ENCODE assay signal across 16 cellular contexts in genomic region chr3:134471521-134472193, GRCh38. TPM values are rescaled to one million over a fixed set of nuclear protein-coding genes. Genes with fewer than 3 reads are reported as not detected.
A peak's percentile ranks its signal among the peaks of the same experiment; 100 is the strongest.
DNase-seq lines count a peak whose midpoint lies in the region; ATAC-seq and TF ChIP-seq lines count a peak whose summit lies in the region.
"Had no signal": no experiment of that assay in that cellular context is flagged by ENCODE, and none has a peak within 500 bp of the region (broad histone marks: within the 10 kb centered on the region; RNA-seq: fewer than 3 reads in every experiment).

No MANE protein-coding gene starts in this region.

- TF ChIP-seq CTCF in PC-3 (conservative IDR thresholded peaks at IDR 0.05; ENCODE audit: low read depth, low read length), result no peak
- TF ChIP-seq CTCF in epithelial cell of esophagus (IDR thresholded peaks at IDR 0.05; ENCODE audit: insufficient read depth, low read depth, low read length, missing control alignments), result no peak
- no peak for TF ChIP-seq CTCF in vagina (IDR thresholded peaks at IDR 0.05)

- BruUV-seq in PC-3 (replicated peaks; lab: Mats Ljungman, UMichigan), result TSS peak; percentile 78

- no peak for TF ChIP-seq POLR2A in vagina (IDR thresholded peaks at IDR 0.05)

- H3K27ac Mint-ChIP-seq in activated naive CD8-positive, alpha-beta T cell treated with anti-CD3 and anti-CD28 coated beads, Interleukin-2, amount 50 U/mL, for 24 hours, result no peak overlapping the region
- H3K27ac Mint-ChIP-seq: activated CD4-positive, alpha-beta T cell treated with anti-CD3 and anti-CD28 coated beads for 36 hours had no signal

- no peak overlapping the region for H3K4ac ChIP-seq in neuronal stem cell (ENCODE audit: low read length)

- H3K36me3 ChIP-seq in PC-3 (ENCODE audit: low read depth, low read length), result no peaks in the 10 kb centered on the region
- H3K36me3 ChIP-seq in neuronal stem cell (replicated peaks in 1 of 2; ENCODE audit: control insufficient read depth in 2 of 2, insufficient read depth in 2 of 2, low read length in 2 of 2), result peaks cover 5 to 15% of the 10 kb centered on the region in 2 donors
- no peaks in the 10 kb centered on the region for H3K36me3 ChIP-seq in vagina
- H3K36me3 ChIP-seq: pancreas had no signal

- H3K18ac ChIP-seq in neuronal stem cell (ENCODE audit: low read length), result no peak overlapping the region

- H3K79me2 ChIP-seq in PC-3 (ENCODE audit: low read length), result no peaks in the 10 kb centered on the region

- no peaks in the 10 kb centered on the region for H3K27me3 ChIP-seq in PC-3 (ENCODE audit: low read length)
- H3K27me3 ChIP-seq in neuronal stem cell (ENCODE audit: control insufficient read depth in 3 of 3, insufficient read depth in 3 of 3, low read depth in 1 of 3, low read length in 3 of 3), result no peaks in the 10 kb centered on the region
- H3K27me3 ChIP-seq in vagina, result no peaks in the 10 kb centered on the region
- H3K27me3 ChIP-seq: pancreas had no signal

- H3K9me3 ChIP-seq in PC-3 (ENCODE audit: low read length) (no peaks in the 10 kb centered on the region), neuronal stem cell (replicated peaks in 1 of 2; ENCODE audit: control insufficient read depth in 2 of 2, insufficient read depth in 1 of 2, low read depth in 1 of 2, low read length in 2 of 2) (no peaks in the 10 kb centered on the region), vagina (no peaks in the 10 kb centered on the region)
- H3K9me3 ChIP-seq: pancreas had no signal

- ATAC-seq in PC-3, result peak; percentile 81
- no peak for ATAC-seq in activated naive CD8-positive, alpha-beta T cell treated with anti-CD3 and anti-CD28 coated beads, Interleukin-2, amount 50 U/mL, for 24 hours
- ATAC-seq: activated CD4-positive, alpha-beta T cell treated with anti-CD3 and anti-CD28 coated beads for 36 hours; pancreas had no signal

- no peaks in the 10 kb centered on the region for H3K4me1 Mint-ChIP-seq in activated naive CD8-positive, alpha-beta T cell treated with anti-CD3 and anti-CD28 coated beads, Interleukin-2, amount 50 U/mL, for 24 hours
- H3K4me1 Mint-ChIP-seq: activated CD4-positive, alpha-beta T cell treated with anti-CD3 and anti-CD28 coated beads for 36 hours had no signal

- no peaks in the 10 kb centered on the region for H3K9me2 ChIP-seq in PC-3 (replicated peaks; ENCODE audit: low read length)

- H3K14ac ChIP-seq in neuronal stem cell (ENCODE audit: low read length), result no peak overlapping the region

- no peak overlapping the region for H3K4me3 Mint-ChIP-seq in activated naive CD8-positive, alpha-beta T cell treated with anti-CD3 and anti-CD28 coated beads, Interleukin-2, amount 50 U/mL, for 24 hours
- H3K4me3 Mint-ChIP-seq: activated CD4-positive, alpha-beta T cell treated with anti-CD3 and anti-CD28 coated beads for 36 hours had no signal

- H4K8ac ChIP-seq in neuronal stem cell (ENCODE audit: low read depth, low read length), result no peak overlapping the region

- H3K4me1 ChIP-seq in PC-3 (ENCODE audit: insufficient read depth, low read length), result peaks cover 26% of the 10 kb centered on the region
- peaks cover 3 to 6% of the 10 kb centered on the region in 2 donors for H3K4me1 ChIP-seq in neuronal stem cell (ENCODE audit: control insufficient read depth in 2 of 2, insufficient read depth in 1 of 2, low read depth in 1 of 2, low read length in 2 of 2)
- peaks cover 21% of the 10 kb centered on the region for H3K4me1 ChIP-seq in vagina
- H3K4me1 ChIP-seq: pancreas had no signal

- H3K9ac ChIP-seq in PC-3 (ENCODE audit: low read length), result peak overlapping the region; percentile 53
- no peak overlapping the region for H3K9ac ChIP-seq in neuronal stem cell (ENCODE audit: low read depth, low read length, poor library complexity)

- no peaks in the 10 kb centered on the region for H3K9me3 Mint-ChIP-seq in activated naive CD8-positive, alpha-beta T cell treated with anti-CD3 and anti-CD28 coated beads, Interleukin-2, amount 50 U/mL, for 24 hours

- no peaks in the 10 kb centered on the region for H3K27me3 Mint-ChIP-seq in activated naive CD8-positive, alpha-beta T cell treated with anti-CD3 and anti-CD28 coated beads, Interleukin-2, amount 50 U/mL, for 24 hours
- H3K27me3 Mint-ChIP-seq: activated CD4-positive, alpha-beta T cell treated with anti-CD3 and anti-CD28 coated beads for 36 hours had no signal

- intact Hi-C loops in PC-3 (cut with micrococcal nuclease), result loop anchor here (1.0 to 5.0 kb wide), 2 partner anchors 44 to 98 kb away; no protein-coding TSS in a partner anchor
- intact Hi-C loops in vagina (cut with DNase I), result loop anchor here (5.0 kb wide), 1 partner anchor 259 kb away; no protein-coding TSS in a partner anchor

- H3K4me2 ChIP-seq in PC-3 (ENCODE audit: low read length) (peak overlapping the region; percentile 76), neuronal stem cell (ENCODE audit: insufficient read depth, low read length, poor library complexity, severe bottlenecking) (no peak overlapping the region)

- no peaks in the 10 kb centered on the region for H4K20me1 ChIP-seq in PC-3 (ENCODE audit: low read length)

- H2BK15ac ChIP-seq in neuronal stem cell (ENCODE audit: low read length), result no peak overlapping the region

- H3K4me3 ChIP-seq in PC-3 (ENCODE audit: low read length) (no peak overlapping the region), epithelial cell of esophagus (ENCODE audit: low read length) (no peak overlapping the region), neuronal stem cell (ENCODE audit: low read length in 2 of 2) (no peak overlapping the region), vagina (no peak overlapping the region)
- H3K4me3 ChIP-seq: pancreas had no signal

- no peak overlapping the region for H2BK12ac ChIP-seq in neuronal stem cell (ENCODE audit: low read length)

- H3K79me1 ChIP-seq in neuronal stem cell (ENCODE audit: low read depth, low read length), result no peaks in the 10 kb centered on the region

- WGBS in neuronal stem cell (ENCODE audit: extremely low coverage in 2 of 2, insufficient read length in 2 of 2, insufficient replicate concordance in 1 of 2), 2 donors, result no CpG with 5 or more reads among the region's 8 CpGs

- no peak overlapping the region for H4K91ac ChIP-seq in neuronal stem cell (ENCODE audit: low read depth, low read length, poor library complexity)

- H2AK5ac ChIP-seq in neuronal stem cell (ENCODE audit: low read depth, low read length), result peak overlapping the region; percentile 50

- DNase-seq in Daoy (ENCODE audit: low read depth) (peak; percentile 93), PC-3 (peak; percentile 83), epithelial cell of esophagus (ENCODE audit: low read depth) (peak; percentile 85), neuronal stem cell (ENCODE audit: low spot score) (no peak), vagina (ENCODE audit: extremely low spot score in 2 of 2) (no peak), cerebellar nuclear complex (lab: John Stamatoyannopoulos, UW) (no peak)
- no peak for DNase-seq in activated naive CD8-positive, alpha-beta T cell treated with anti-CD3 and anti-CD28 coated beads, Interleukin-2, amount 50 U/mL, for 24 hours
- DNase-seq in activated CD8-positive, alpha-beta memory T cell treated with anti-CD3 and anti-CD28 coated beads, Interleukin-2, amount 50 U/mL, for 48 hours, result no peak
- DNase-seq: activated CD4-positive, alpha-beta T cell treated with anti-CD3 and anti-CD28 coated beads for 36 hours; cortex of kidney; KG1; NCI-H146; NCI-H526; pancreas; RPMI8226; stimulated activated CD4-positive, alpha-beta T cell treated with anti-CD3 and anti-CD28 coated beads, Interleukin-12 subunit alpha, Interleukin-12 subunit beta, amount 100 ng/mL, for 4 hours had no signal

- CTCF ChIA-PET in PC-3 (lab: Charles Lee), result interaction anchor here (0.6 kb wide), 1 partner anchor 11 kb away, joined by 21 read pairs; no protein-coding TSS in a partner anchor

- H2BK5ac ChIP-seq in neuronal stem cell (ENCODE audit: low read length), result no peak overlapping the region

- H2AFZ ChIP-seq in PC-3 (ENCODE audit: low read length), result peak overlapping the region; percentile 41; the same call in 1 of the 2 replicates
- no peak overlapping the region for H2AFZ ChIP-seq in neuronal stem cell (ENCODE audit: low read length)

- no peak overlapping the region for H2BK120ac ChIP-seq in neuronal stem cell (ENCODE audit: low read depth, low read length)

- POLR2A ChIA-PET in PC-3 (lab: Charles Lee; ENCODE audit: unreplicated experiment), result interaction anchor here (0.6 to 0.9 kb wide), 2 partner anchors 107 to 1810 kb away, joined by 3 to 4 read pairs; no protein-coding TSS in a partner anchor

- H3K36me3 Mint-ChIP-seq in activated naive CD8-positive, alpha-beta T cell treated with anti-CD3 and anti-CD28 coated beads, Interleukin-2, amount 50 U/mL, for 24 hours (ENCODE audit: low read depth), result peaks cover 1% of the 10 kb centered on the region

- H3F3A ChIP-seq in PC-3 (ENCODE audit: low read length, unreplicated experiment), result no peaks in the 10 kb centered on the region

- H3K23ac ChIP-seq in neuronal stem cell (ENCODE audit: low read depth, low read length, poor library complexity), result no peak overlapping the region

- H3K27ac ChIP-seq in PC-3 (ENCODE audit: low read length) (peak overlapping the region; percentile 89), neuronal stem cell (replicated peaks; ENCODE audit: low read length) (no peak overlapping the region), vagina (no peak overlapping the region)
- H3K27ac ChIP-seq: pancreas had no signal

RNA-seq across cellular contexts. Expression of gene ANAPC13, which starts 14.1 kb away (rescaled TPM):
- 59.1 and 72.6 TPM in 2 replicates for total RNA-seq in Daoy (2014; rRNA removed; shearing (Covaris generic))
- total RNA-seq in PC-3 (2014; rRNA removed), result 19.3 and 21.0 TPM in 2 replicates
- 68.7 TPM for polyA plus RNA-seq in neuronal stem cell (2013, experiment 1 of 2)
- polyA plus RNA-seq in neuronal stem cell (2013, experiment 2 of 2), result 68.7 TPM
- total RNA-seq in vagina, result 24.1 TPM

RNA-seq across cellular contexts. Expression of gene CEP63, which starts 14.2 kb away (rescaled TPM):
- 27.7 and 32.6 TPM in 2 replicates for total RNA-seq in Daoy (2014; rRNA removed; shearing (Covaris generic))
- total RNA-seq in PC-3 (2014; rRNA removed) (15.4 and 38.1 TPM in 2 replicates), vagina (12.5 TPM)
- 30.4 TPM for polyA plus RNA-seq in neuronal stem cell (2013, experiment 1 of 2)
- polyA plus RNA-seq in neuronal stem cell (2013, experiment 2 of 2), result 28.7 TPM

Comparison
In these comparisons a context has a peak if more than half of its experiments do, and no peak if none do; other contexts are left out.
1. DNase-seq: peak in Daoy (single experiment), PC-3 (single experiment) and epithelial cell of esophagus (single experiment); none in neuronal stem cell (single experiment), vagina (0 of 2), cerebellar nuclear complex (0 of 2), activated naive CD8-positive, alpha-beta T cell treated with anti-CD3 and anti-CD28 coated beads, Interleukin-2, amount 50 U/mL, for 24 hours (single experiment) and activated CD8-positive, alpha-beta memory T cell treated with anti-CD3 and anti-CD28 coated beads, Interleukin-2, amount 50 U/mL, for 48 hours (single experiment).